Comparison of ENCODE assay signal across 11 cellular contexts in the genomic region with DNA sequence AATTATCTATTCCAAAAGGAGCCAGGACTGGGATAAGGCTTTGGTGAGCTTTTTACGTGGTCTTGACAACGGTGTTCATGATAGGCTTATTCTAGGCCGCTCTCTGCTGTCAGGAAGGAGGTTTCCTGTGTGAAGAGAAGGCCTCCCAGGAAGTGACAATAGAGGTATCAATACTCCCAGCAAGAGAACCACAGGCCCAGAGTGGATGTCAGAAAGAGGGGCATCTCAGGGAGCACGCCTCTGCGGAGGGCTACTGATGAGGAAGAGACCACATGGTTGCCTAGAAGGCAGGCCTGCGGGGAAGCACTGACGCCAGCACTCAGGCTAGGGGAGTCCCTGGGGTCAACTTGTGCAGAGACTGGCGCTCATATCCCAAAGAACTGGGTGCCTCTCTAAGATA.
DNase-seq lines count a peak whose midpoint lies in the region; ATAC-seq and TF ChIP-seq lines count a peak whose summit lies in the region.
"Had no signal": no experiment of that assay in that cellular context is flagged by ENCODE, and none has a peak within 500 bp of the region (broad histone marks: within the 10 kb centered on the region; RNA-seq: fewer than 3 reads in every experiment).

No MANE protein-coding gene starts in this region.

- peak overlapping the region; percentile 90 for H3K27ac Mint-ChIP-seq in activated naive CD8-positive, alpha-beta T cell treated with anti-CD3 and anti-CD28 coated beads for 36 hours
- H3K27ac Mint-ChIP-seq in naive B cell (peak overlapping the region; percentile 83 to 100 (median 100)), endothelial cell (ENCODE audit: unreplicated experiment) (no peak overlapping the region)
- H3K27ac Mint-ChIP-seq: progenitor cell of endocrine pancreas had no signal

- intact Hi-C loops in left ventricle myocardium inferior (cut with micrococcal nuclease), result no loop called here
- intact Hi-C loops in Right ventricle myocardium inferior (cut with DNase I), result no loop called here
- intact Hi-C loops in tibial artery (cut with DNase I; ENCODE audit: low total_unique reads), result loop anchor here (5.0 kb wide), 1 partner anchor 59 kb away; a partner anchor contains a TSS

- H3K27ac ChIP-seq in left ventricle myocardium inferior (replicated peaks) (peak overlapping the region; percentile 91), tibial artery (peak overlapping the region; percentile 93 to 96)

- H3K4me1 Mint-ChIP-seq in activated naive CD8-positive, alpha-beta T cell treated with anti-CD3 and anti-CD28 coated beads for 36 hours, result peaks cover 93% of the 10 kb centered on the region
- H3K4me1 Mint-ChIP-seq in naive B cell (peaks cover 89 to 99% (median 96%) of the 10 kb centered on the region in 3 donors), endothelial cell (ENCODE audit: unreplicated experiment) (peaks cover 74% of the 10 kb centered on the region)

- H3K27me3 ChIP-seq in left ventricle myocardium inferior (ENCODE audit: low read depth), result no peaks in the 10 kb centered on the region
- no peaks in the 10 kb centered on the region for H3K27me3 ChIP-seq in tibial artery

- H3K4me3 ChIP-seq in left ventricle myocardium inferior (no peak overlapping the region), tibial artery (no peak overlapping the region)

- DNase-seq in left ventricle myocardium inferior (no peak), Right ventricle myocardium inferior (ENCODE audit: missing footprints) (no peak), naive B cell (no peak), tibial artery (no peak), endothelial cell (ENCODE audit: low spot score) (no peak)
- peak; percentile 71 for DNase-seq in activated naive CD8-positive, alpha-beta T cell treated with anti-CD3 and anti-CD28 coated beads for 36 hours
- no peak for DNase-seq in activated CD8-positive, alpha-beta memory T cell treated with anti-CD3 and anti-CD28 coated beads, Interleukin-2, amount 50 U/mL, for 4 hours
- DNase-seq: NCI-H1105 had no signal

- H3K4me1 ChIP-seq in left ventricle myocardium inferior, result peaks cover 100% of the 10 kb centered on the region
- H3K4me1 ChIP-seq in tibial artery, result peaks cover 4 to 84% (median 40%) of the 10 kb centered on the region in 4 donors

- no peaks in the 10 kb centered on the region for H3K27me3 Mint-ChIP-seq in activated naive CD8-positive, alpha-beta T cell treated with anti-CD3 and anti-CD28 coated beads for 36 hours
- H3K27me3 Mint-ChIP-seq in naive B cell (no peaks in the 10 kb centered on the region), endothelial cell (ENCODE audit: unreplicated experiment) (peaks cover 6% of the 10 kb centered on the region)

- peaks cover 2% of the 10 kb centered on the region for H3K9me3 Mint-ChIP-seq in activated naive CD8-positive, alpha-beta T cell treated with anti-CD3 and anti-CD28 coated beads for 36 hours
- H3K9me3 Mint-ChIP-seq in naive B cell (no peaks in the 10 kb centered on the region), endothelial cell (ENCODE audit: unreplicated experiment) (no peaks in the 10 kb centered on the region)

- H3K9me3 ChIP-seq in left ventricle myocardium inferior (replicated peaks), result no peaks in the 10 kb centered on the region
- no peaks in the 10 kb centered on the region for H3K9me3 ChIP-seq in tibial artery

- H3K36me3 Mint-ChIP-seq in activated naive CD8-positive, alpha-beta T cell treated with anti-CD3 and anti-CD28 coated beads for 36 hours, result peaks cover 31% of the 10 kb centered on the region
- H3K36me3 Mint-ChIP-seq in naive B cell, result peaks cover 5 to 9% of the 10 kb centered on the region in 2 donors
- H3K36me3 Mint-ChIP-seq in endothelial cell (ENCODE audit: low read depth, unreplicated experiment), result peaks cover 21% of the 10 kb centered on the region

- ATAC-seq in Right ventricle myocardium inferior (no peak), naive B cell (ENCODE audit: low read depth in 2 of 2) (no peak), GM21529 (IDR thresholded peaks at IDR 0.05; ENCODE audit: unreplicated experiment) (no peak)
- ATAC-seq: Panc1 had no signal

- TF ChIP-seq CTCF in left ventricle myocardium inferior (IDR thresholded peaks at IDR 0.05; ENCODE audit: borderline replicate concordance) (no peak), tibial artery (IDR thresholded peaks at IDR 0.05) (no peak), endothelial cell (IDR thresholded peaks at IDR 0.05; ENCODE audit: unreplicated experiment) (no peak)

- H3K36me3 ChIP-seq in left ventricle myocardium inferior (no peaks in the 10 kb centered on the region), tibial artery (no peaks in the 10 kb centered on the region)

- H3K4me3 Mint-ChIP-seq in activated naive CD8-positive, alpha-beta T cell treated with anti-CD3 and anti-CD28 coated beads for 36 hours, result peak overlapping the region; percentile 79
- H3K4me3 Mint-ChIP-seq in naive B cell, result peak overlapping the region; percentile 42 to 97 (median 90)
- H3K4me3 Mint-ChIP-seq in endothelial cell (ENCODE audit: unreplicated experiment), result no peak overlapping the region
